In genomic region chr16:48365601-48366164, GRCh38 we compare ENCODE assay signal across 8 cellular contexts. TPM values are rescaled to one million over a fixed set of nuclear protein-coding genes. Genes with fewer than 3 reads are reported as not detected.
DNase-seq lines count a peak whose midpoint lies in the region; ATAC-seq and TF ChIP-seq lines count a peak whose summit lies in the region.

No MANE protein-coding gene starts in this region.

- H3K4me3 Mint-ChIP-seq in T-cell: peak overlapping the region; percentile 80 to 93 (median 87)

- H4K20me1 ChIP-seq in GM23248 (ENCODE audit: insufficient read depth): no peaks in the 10 kb centered on the region

- POLR2A ChIA-PET in T-cell (lab: Charles Lee): interaction anchor here (0.6 to 1.6 kb wide), 7 partner anchors 12 to 257 kb away, joined by 3 to 11 read pairs (median 4); partner anchors contain the start of gene SIAH1 (in 1 of the 2)

- H3K36me3 ChIP-seq in ES-I3 (ENCODE audit: insufficient read depth, low read length) (no peaks in the 10 kb centered on the region), GM23248 (ENCODE audit: low read depth) (peaks cover 10% of the 10 kb centered on the region; the same call in 1 of the 2 replicates), KOPT-K1 (ENCODE audit: insufficient read depth, low read length) (peaks cover 11% of the 10 kb centered on the region), psoas muscle (ENCODE audit: insufficient read depth in 1 of 2, low read depth in 1 of 2) (peaks cover 4 to 16% of the 10 kb centered on the region in 2 donors)

- H3K9ac ChIP-seq in ES-I3 (ENCODE audit: low read depth, low read length) (peak overlapping the region; percentile 94), GM23248 (peak overlapping the region; percentile 95)

- H3K9me3 Mint-ChIP-seq in T-cell: no peaks in the 10 kb centered on the region

- intact Hi-C loops in left ventricle myocardium superior (cut with micrococcal nuclease) (loop anchor here (10.0 kb wide), 1 partner anchor 179 kb away; no protein-coding TSS in a partner anchor), psoas muscle (cut with DNase I) (loop anchor here in 1 of 2 donors (5.0 kb wide), 1 partner anchor 247 kb away; the partner anchor contains the start of gene N4BP1)

- H3K9me2 ChIP-seq in GM23248 (ENCODE audit: insufficient read depth): no peaks in the 10 kb centered on the region

- 1 to 3% methylated on average over 25 to 31 of the region's 33 CpGs for WGBS in GM23248 (ENCODE audit: low coverage in 1 of 2, low lambda C conversion rate in 2 of 2, missing lambda C conversion rate in 2 of 2), 2 experiments
- WGBS in psoas muscle, 3 donors: 1 to 2% (median 2%) methylated on average over 29 to 33 of the region's 33 CpGs

- no peaks in the 10 kb centered on the region for H3K27me3 Mint-ChIP-seq in T-cell

- H3K9me3 ChIP-seq in ES-I3 (ENCODE audit: control insufficient read depth, insufficient read depth, low read length) (no peaks in the 10 kb centered on the region), GM23248 (ENCODE audit: low read depth) (no peaks in the 10 kb centered on the region), KOPT-K1 (ENCODE audit: insufficient read depth, low read length, poor library complexity, severe bottlenecking) (no peaks in the 10 kb centered on the region), psoas muscle (no peaks in the 10 kb centered on the region)

- peaks cover 44 to 63% (median 48%) of the 10 kb centered on the region in 3 donors for H3K4me1 Mint-ChIP-seq in T-cell

- H3K4me1 ChIP-seq in ES-I3 (ENCODE audit: insufficient read depth, low read length): peaks cover 28% of the 10 kb centered on the region
- H3K4me1 ChIP-seq in GM23248 (ENCODE audit: insufficient read depth): peaks cover 28% of the 10 kb centered on the region
- H3K4me1 ChIP-seq in psoas muscle: peaks cover 62% of the 10 kb centered on the region

- H3K4me3 ChIP-seq in GM23248 (peak overlapping the region; percentile 79), psoas muscle (peak overlapping the region; percentile 71)

- peaks cover 91% of the 10 kb centered on the region for H3K79me2 ChIP-seq in GM23248 (ENCODE audit: insufficient read depth)

- CTCF ChIA-PET in T-cell (lab: Charles Lee): interaction anchor here (0.6 to 1.6 kb wide), 13 partner anchors 9 to 265 kb away, joined by 3 to 10 read pairs (median 6); partner anchors contain the start of gene SIAH1 (in 1 of the 2)

- in situ Hi-C loops in GM23248 (cut with MboI): no loop called here

- DNase-seq in GM23248 (peak; percentile 98), T-cell (peak; percentile 46 to 76 (median 64)), amniotic stem cell (lab: John Stamatoyannopoulos, UW) (peak; percentile 59), left ventricle myocardium superior (peak; percentile 95), psoas muscle (peak; percentile 92 to 94), ureter (ENCODE audit: low spot score) (peak; percentile 93)

- H3K27ac ChIP-seq in GM23248 (peak overlapping the region; percentile 99), KOPT-K1 (ENCODE audit: low read depth, low read length, poor library complexity, severe bottlenecking) (peak overlapping the region; percentile 30), psoas muscle (peak overlapping the region; percentile 88)

- peaks cover 51% of the 10 kb centered on the region for H3F3A ChIP-seq in GM23248 (ENCODE audit: insufficient read depth)

- peak overlapping the region; percentile 66 for H2AFZ ChIP-seq in GM23248

- no peak for TF ChIP-seq CTCF in psoas muscle (IDR thresholded peaks at IDR 0.05)

- ATAC-seq in T-cell (replicated peaks in 1 of 4) (peak; percentile 90 to 95 (median 94)), left ventricle myocardium superior (peak; percentile 99), psoas muscle (peak; percentile 96 to 97 (median 96))

- H3K27me3 ChIP-seq in GM23248 (replicated peaks; ENCODE audit: insufficient read depth) (no peaks in the 10 kb centered on the region), psoas muscle (ENCODE audit: insufficient read depth in 3 of 3, low read length in 2 of 3) (no peaks in the 10 kb centered on the region)

- H3K27ac Mint-ChIP-seq in T-cell: peak overlapping the region; percentile 89 to 97

- peaks cover 3% of the 10 kb centered on the region for H3K36me3 Mint-ChIP-seq in T-cell

- peak overlapping the region; percentile 99 for H3K4me2 ChIP-seq in GM23248 (ENCODE audit: unreplicated experiment)

RNA-seq across cellular contexts. Expression of gene SIAH1, which starts 19.5 kb away (rescaled TPM):
- 24.4 and 24.9 TPM in 2 replicates for total RNA-seq in GM23248 (2014; rRNA removed; shearing (Covaris generic))
- 29.9 and 31.0 TPM in 2 replicates for polyA plus RNA-seq in GM23248 (2016; fragmentation: Nextera tagmentation; extraction: Ambion mirVana)
- 10 to 100 TPM; 13.8 to 41.1 (median 15.0) TPM for total RNA-seq in T-cell
- total RNA-seq in left ventricle myocardium superior: 14.1 TPM
- total RNA-seq in psoas muscle: 10 to 100 TPM; 16.2 to 26.0 (median 18.6) TPM
- polyA plus RNA-seq in psoas muscle: 10 to 100 TPM; 10.4 to 19.0 (median 16.2) TPM
- total RNA-seq in ureter: 29.7 TPM

Comparison
In these comparisons a context has a peak if more than half of its experiments do, and no peak if none do; other contexts are left out.
1. Peak in every context shown above with its lines: DNase-seq, ATAC-seq, H3K4me3 ChIP-seq and H3K27ac ChIP-seq.
2. H3K27ac ChIP-seq: peak in every context shown above with its lines; median percentile 99 in GM23248; 88 in psoas muscle; 30 in KOPT-K1.